In the genomic region with DNA sequence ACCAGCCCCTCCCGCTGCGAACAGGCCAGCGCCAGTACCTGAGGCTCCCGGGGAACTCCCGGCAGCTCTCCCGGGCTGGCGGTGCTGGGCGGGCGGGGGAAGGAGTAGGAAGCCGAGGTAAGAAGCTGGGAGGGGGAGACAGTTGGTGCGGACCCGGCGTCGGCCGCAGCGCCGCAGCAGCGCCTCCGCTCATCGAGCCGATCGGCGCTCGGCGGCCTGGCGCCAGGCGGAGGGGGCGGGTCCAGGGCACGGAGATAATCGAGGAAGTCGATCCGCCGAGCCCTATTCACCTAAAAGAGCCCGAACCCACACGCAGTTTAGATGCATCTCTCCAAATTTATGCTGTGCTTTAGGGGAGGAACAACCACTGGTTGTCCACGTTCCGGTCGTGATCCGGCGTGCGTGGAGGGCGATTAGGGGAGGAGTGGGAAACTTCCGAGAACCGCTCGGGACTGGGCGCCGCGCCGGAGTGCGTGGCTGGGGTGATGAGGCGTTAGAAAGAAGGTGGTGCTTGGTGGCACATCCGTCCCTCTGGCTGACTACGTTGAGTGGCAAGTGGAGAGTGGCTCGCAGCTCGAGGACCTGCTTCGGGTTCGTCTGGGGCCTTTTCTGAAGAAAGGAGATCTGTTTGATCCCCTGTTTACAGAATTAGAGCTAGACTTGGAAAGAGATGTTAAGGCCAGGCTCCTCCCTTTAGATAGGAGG, we compare ENCODE assay signal across 8 cellular contexts. TPM values are rescaled to one million over a fixed set of nuclear protein-coding genes. Genes with fewer than 3 reads are reported as not detected.
A peak's percentile ranks its signal among the peaks of the same experiment; 100 is the strongest.
DNase-seq lines count a peak whose midpoint lies in the region; ATAC-seq and TF ChIP-seq lines count a peak whose summit lies in the region.

A gene with protein sequence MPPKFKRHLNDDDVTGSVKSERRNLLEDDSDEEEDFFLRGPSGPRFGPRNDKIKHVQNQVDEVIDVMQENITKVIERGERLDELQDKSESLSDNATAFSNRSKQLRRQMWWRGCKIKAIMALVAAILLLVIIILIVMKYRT (minus strand): TSS at position 194 of the 705 bp plus-strand sequence. CDS start 3,651 bp downstream, outside the sequence.

- H3K4me3 ChIP-seq in CD8-positive, alpha-beta T cell (ENCODE audit: low read depth, low read length), result peak within 1 kb of the TSS; percentile 99
- H3K4me3 ChIP-seq in lower lobe of right lung, result peak within 1 kb of the TSS; percentile 85

- POLR2A ChIA-PET in CD8-positive, alpha-beta T cell (lab: Charles Lee), result interaction anchor here (0.6 to 5.3 kb wide), 13 partner anchors 9 to 256 kb away, joined by 3 to 57 read pairs (median 5); a partner anchor contains a TSS
- POLR2A ChIA-PET in activated CD8-positive, alpha-beta T cell treated with anti-CD3 and anti-CD28 coated beads, Interleukin-2, amount 10 ng/mL, durations not matched to agents 7 days and 5 days (lab: Charles Lee), result interaction anchor here (0.7 to 4.2 kb wide), 12 partner anchors 12 to 256 kb away, joined by 3 to 35 read pairs (median 4); a partner anchor contains a TSS

- peaks cover 21% of the 10 kb centered on the region for H3K36me3 Mint-ChIP-seq in CD8-positive, alpha-beta T cell
- H3K36me3 Mint-ChIP-seq in activated CD8-positive, alpha-beta T cell treated with anti-CD3 and anti-CD28 coated beads, Interleukin-2, amount 10 ng/mL, durations not matched to agents 7 days and 5 days (ENCODE audit: low read depth), result peaks cover 14% of the 10 kb centered on the region

- CTCF ChIA-PET in CD8-positive, alpha-beta T cell (lab: Charles Lee), result interaction anchor here (2.6 to 3.5 kb wide), 2 partner anchors 39 to 257 kb away, joined by 9 to 14 read pairs; a partner anchor contains a TSS
- CTCF ChIA-PET in activated CD8-positive, alpha-beta T cell treated with anti-CD3 and anti-CD28 coated beads, Interleukin-2, amount 10 ng/mL, durations not matched to agents 7 days and 5 days (lab: Charles Lee), result interaction anchor here (0.6 to 7.0 kb wide), 14 partner anchors 13 to 708 kb away, joined by 3 to 48 read pairs (median 4); a partner anchor contains a TSS

- H3K4me1 Mint-ChIP-seq in CD8-positive, alpha-beta T cell (ENCODE audit: low read depth), result peaks cover 51% of the 10 kb centered on the region
- peaks cover 49% of the 10 kb centered on the region for H3K4me1 Mint-ChIP-seq in activated CD8-positive, alpha-beta T cell treated with anti-CD3 and anti-CD28 coated beads, Interleukin-2, amount 10 ng/mL, durations not matched to agents 7 days and 5 days (ENCODE audit: low read depth)

- ATAC-seq in CD8-positive, alpha-beta T cell, result peak; percentile 87
- peak; percentile 91 for ATAC-seq in GM19452 (IDR thresholded peaks at IDR 0.05; ENCODE audit: unreplicated experiment)
- peak; percentile 94 for ATAC-seq in HG03571 (IDR thresholded peaks at IDR 0.05; ENCODE audit: unreplicated experiment)
- peak; percentile 97 for ATAC-seq in activated CD8-positive, alpha-beta T cell treated with anti-CD3 and anti-CD28 coated beads, Interleukin-2, amount 10 ng/mL, durations not matched to agents 7 days and 5 days
- ATAC-seq in lower lobe of right lung, result peak; percentile 97 to 98

- peak within 1 kb of the TSS; percentile 100 for H3K4me3 Mint-ChIP-seq in CD8-positive, alpha-beta T cell
- H3K4me3 Mint-ChIP-seq in activated CD8-positive, alpha-beta T cell treated with anti-CD3 and anti-CD28 coated beads, Interleukin-2, amount 10 ng/mL, durations not matched to agents 7 days and 5 days, result peak within 1 kb of the TSS; percentile 98

- peaks cover 1% of the 10 kb centered on the region for H3K36me3 ChIP-seq in CD8-positive, alpha-beta T cell (ENCODE audit: insufficient read depth, low read length)
- peaks cover 14% of the 10 kb centered on the region for H3K36me3 ChIP-seq in lower lobe of right lung

- intact Hi-C loops in CD8-positive, alpha-beta T cell (cut with DNase I, micrococcal nuclease), result loop anchor here (1.0 to 10.0 kb wide), 11 partner anchors 39 to 1950 kb away; a partner anchor contains a TSS
- intact Hi-C loops in lower lobe of right lung (cut with DNase I), result no loop called here

- H3K4me1 ChIP-seq in CD8-positive, alpha-beta T cell (ENCODE audit: insufficient read depth, low read length), result peaks cover 39% of the 10 kb centered on the region
- H3K4me1 ChIP-seq in lower lobe of right lung, result peaks cover 36% of the 10 kb centered on the region

- H3K27ac Mint-ChIP-seq in CD8-positive, alpha-beta T cell, result peak within 1 kb of the TSS; percentile 100
- peak within 1 kb of the TSS; percentile 99 for H3K27ac Mint-ChIP-seq in activated CD8-positive, alpha-beta T cell treated with anti-CD3 and anti-CD28 coated beads, Interleukin-2, amount 10 ng/mL, durations not matched to agents 7 days and 5 days

- no peaks in the 10 kb centered on the region for H3K27me3 ChIP-seq in CD8-positive, alpha-beta T cell (ENCODE audit: insufficient read depth, low read length)
- H3K27me3 ChIP-seq in lower lobe of right lung (ENCODE audit: low read depth), result no peaks in the 10 kb centered on the region

- H3K27ac ChIP-seq in CD8-positive, alpha-beta T cell (ENCODE audit: low read depth, low read length), result peak within 1 kb of the TSS; percentile 99
- H3K27ac ChIP-seq in lower lobe of right lung, result peak within 1 kb of the TSS; percentile 95

- H3K9me3 ChIP-seq in CD8-positive, alpha-beta T cell (ENCODE audit: low read length), result no peaks in the 10 kb centered on the region
- H3K9me3 ChIP-seq in lower lobe of right lung, result no peaks in the 10 kb centered on the region

- H3K9me3 Mint-ChIP-seq in CD8-positive, alpha-beta T cell, result no peaks in the 10 kb centered on the region
- no peaks in the 10 kb centered on the region for H3K9me3 Mint-ChIP-seq in activated CD8-positive, alpha-beta T cell treated with anti-CD3 and anti-CD28 coated beads, Interleukin-2, amount 10 ng/mL, durations not matched to agents 7 days and 5 days (ENCODE audit: insufficient read depth)

- DNase-seq in CD8-positive, alpha-beta T cell, result peak; percentile 72 to 91 (median 84)
- peak; percentile 73 for DNase-seq in NCI-H82 treated with DMSO at 0.1 percent for 48 hours (lab: John Stamatoyannopoulos, UW; ENCODE audit: unreplicated experiment)
- DNase-seq in activated CD8-positive, alpha-beta T cell treated with anti-CD3 and anti-CD28 coated beads, Interleukin-2, amount 10 ng/mL, durations not matched to agents 7 days and 5 days, result peak; percentile 90
- DNase-seq in ecto neural progenitor cell (ENCODE audit: low spot score), result peak; percentile 89
- peak; percentile 93 for DNase-seq in lower lobe of right lung
- DNase-seq in stimulated activated CD4-positive, alpha-beta T cell treated with anti-CD3 and anti-CD28 coated beads, TNF-alpha, amount 100 ng/mL, for 1 hour (ENCODE audit: low read depth in 3 of 3, low spot score in 1 of 3), result peak; percentile 56 to 75 (median 68)

- no peak for TF ChIP-seq CTCF in CD8-positive, alpha-beta T cell (IDR thresholded peaks at IDR 0.05)
- no peak for TF ChIP-seq CTCF in lower lobe of right lung (IDR thresholded peaks at IDR 0.05)

- H3K27me3 Mint-ChIP-seq in CD8-positive, alpha-beta T cell (ENCODE audit: low read depth), result no peaks in the 10 kb centered on the region
- no peaks in the 10 kb centered on the region for H3K27me3 Mint-ChIP-seq in activated CD8-positive, alpha-beta T cell treated with anti-CD3 and anti-CD28 coated beads, Interleukin-2, amount 10 ng/mL, durations not matched to agents 7 days and 5 days (ENCODE audit: low read depth)

RNA-seq across cellular contexts. Expression of the gene that starts here (rescaled TPM):
- total RNA-seq in CD8-positive, alpha-beta T cell, result 1 to 10 TPM; 8.4 to 8.6 TPM
- 10 to 100 TPM; 12.2 to 13.0 TPM for total RNA-seq in activated CD8-positive, alpha-beta T cell treated with anti-CD3 and anti-CD28 coated beads, Interleukin-2, amount 10 ng/mL, durations not matched to agents 7 days and 5 days
- 18.8 TPM for total RNA-seq in lower lobe of right lung

Comparison
In these comparisons a context has a peak if more than half of its experiments do, and no peak if none do; other contexts are left out.
1. Peak in every context shown above with its lines: DNase-seq, ATAC-seq, H3K4me3 ChIP-seq and H3K27ac ChIP-seq.